Comparison of ENCODE assay signal across 25 cellular contexts in the genomic region with DNA sequence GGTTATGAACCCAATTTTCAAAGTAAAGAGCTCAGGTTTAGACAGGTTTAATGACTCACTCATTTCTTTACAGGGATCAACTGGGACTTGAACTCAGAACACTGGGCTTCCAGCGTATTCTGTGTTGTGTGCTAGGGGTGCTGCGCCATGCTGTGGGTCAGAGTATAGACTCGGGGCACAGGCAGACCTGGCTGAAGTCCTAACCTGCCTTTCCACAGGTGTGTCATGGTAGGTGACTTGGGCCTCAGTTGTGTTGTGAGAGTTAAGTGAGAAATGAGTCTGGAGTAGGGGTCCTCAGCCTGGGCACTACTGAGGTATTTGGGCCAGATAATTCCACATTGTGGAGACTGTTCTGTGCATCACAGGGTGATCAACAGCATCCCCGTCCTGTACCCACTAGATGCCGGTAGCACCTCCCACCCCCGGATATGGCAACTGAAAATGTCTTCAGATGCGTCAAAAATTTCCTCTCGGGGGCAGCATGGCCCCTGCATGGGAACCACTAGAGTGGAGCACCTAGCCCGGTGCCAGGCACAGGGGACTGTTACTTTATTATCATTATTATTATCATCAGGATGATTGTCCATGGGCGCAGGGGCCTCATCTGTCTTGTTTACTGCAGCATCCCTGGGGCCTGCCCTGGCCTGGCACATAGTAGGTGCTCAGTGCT.
A peak's percentile ranks its signal among the peaks of the same experiment; 100 is the strongest.
DNase-seq lines count a peak whose midpoint lies in the region; ATAC-seq, FAIRE-seq and TF ChIP-seq lines count a peak whose summit lies in the region.
"Had no signal": no experiment of that assay in that cellular context is flagged by ENCODE, and none has a peak within 500 bp of the region (broad histone marks: within the 10 kb centered on the region; RNA-seq: fewer than 3 reads in every experiment).

No MANE protein-coding gene starts in this region.

- peaks cover 4% of the 10 kb centered on the region for H3K4me1 Mint-ChIP-seq in T-helper 17 cell
- H3K4me1 Mint-ChIP-seq: CD4-positive, alpha-beta memory T cell had no signal

- no peaks in the 10 kb centered on the region for H3K36me3 Mint-ChIP-seq in T-helper 17 cell (ENCODE audit: low read depth)
- H3K36me3 Mint-ChIP-seq: CD4-positive, alpha-beta memory T cell had no signal

- no peak overlapping the region for H3K4ac ChIP-seq in neuronal stem cell (ENCODE audit: low read length)

- H3K27ac Mint-ChIP-seq in T-helper 17 cell = no peak overlapping the region
- H3K27ac Mint-ChIP-seq: CD4-positive, alpha-beta memory T cell had no signal

- no peak overlapping the region for H2BK120ac ChIP-seq in neuronal stem cell (ENCODE audit: low read depth, low read length)

- TF ChIP-seq CTCF in GM13976 (IDR thresholded peaks at IDR 0.05; ENCODE audit: borderline replicate concordance, control extremely low read depth, extremely low read depth, insufficient read depth, missing control alignments) = no peak
- TF ChIP-seq CTCF in K562 (IDR thresholded peaks at IDR 0.05 in 2 of 3, conservative IDR thresholded peaks at IDR 0.05 in 1 of 3; ENCODE audit: insufficient read depth in 2 of 3, low read depth in 1 of 3, low read length in 3 of 3) = no peak
- TF ChIP-seq CTCF in stomach (IDR thresholded peaks at IDR 0.05) = no peak
- TF ChIP-seq CTCF in transverse colon (IDR thresholded peaks at IDR 0.05) = no peak

- POLR2A ChIA-PET in K562 (lab: Yijun Ruan, JAX) = no interaction called here

- H3K27me3 ChIP-seq in K562 (ENCODE audit: control insufficient read depth in 2 of 2, insufficient read depth in 2 of 2, low read length in 2 of 2) = peaks cover 0 to 12% of the 10 kb centered on the region in 2 experiments; a peak in 3 of 5 replicates
- peaks cover 0 to 28% (median 0%) of the 10 kb centered on the region in 3 donors for H3K27me3 ChIP-seq in stomach
- no peaks in the 10 kb centered on the region for H3K27me3 ChIP-seq in neuronal stem cell (ENCODE audit: control insufficient read depth in 3 of 3, insufficient read depth in 3 of 3, low read depth in 1 of 3, low read length in 3 of 3)
- peaks cover 10% of the 10 kb centered on the region for H3K27me3 ChIP-seq in transverse colon
- H3K27me3 ChIP-seq: BLaER1 treated with 17β-estradiol and CSF1 and Interleukin-3, amounts not matched to agents 10 nM and 100 nM had no signal

- intact Hi-C loops in K562 (cut with micrococcal nuclease) (no loop called here), stomach (cut with DNase I; ENCODE audit: low total_unique reads) (no loop called here), transverse colon (cut with DNase I; ENCODE audit: low total_unique reads) (no loop called here)

- H3K79me1 ChIP-seq in neuronal stem cell (ENCODE audit: low read depth, low read length) = no peaks in the 10 kb centered on the region

- peaks cover 14% of the 10 kb centered on the region for H3K27me3 Mint-ChIP-seq in T-helper 17 cell

- H3K36me3 ChIP-seq in K562 (ENCODE audit: control insufficient read depth, insufficient read depth, low read length) = no peaks in the 10 kb centered on the region
- no peaks in the 10 kb centered on the region for H3K36me3 ChIP-seq in stomach
- H3K36me3 ChIP-seq in neuronal stem cell (replicated peaks in 1 of 2; ENCODE audit: control insufficient read depth in 2 of 2, insufficient read depth in 2 of 2, low read length in 2 of 2) = no peaks in the 10 kb centered on the region
- H3K36me3 ChIP-seq in transverse colon = no peaks in the 10 kb centered on the region
- H3K36me3 ChIP-seq: BLaER1 treated with 17β-estradiol and CSF1 and Interleukin-3, amounts not matched to agents 10 nM and 100 nM had no signal

- H3K4me3 ChIP-seq in K562 (no peak overlapping the region), stomach (no peak overlapping the region), neuronal stem cell (ENCODE audit: low read length in 2 of 2) (no peak overlapping the region), transverse colon (no peak overlapping the region)
- H3K4me3 ChIP-seq: BLaER1 treated with 17β-estradiol and CSF1 and Interleukin-3, amounts not matched to agents 10 nM and 100 nM; GM12878 had no signal

- H2BK15ac ChIP-seq in neuronal stem cell (ENCODE audit: low read length) = no peak overlapping the region

- H4K20me1 ChIP-seq in K562 (replicated peaks; ENCODE audit: control insufficient read depth, insufficient read depth, low read length) = no peaks in the 10 kb centered on the region
- H4K20me1 ChIP-seq: BLaER1 treated with 17β-estradiol and CSF1 and Interleukin-3, amounts not matched to agents 10 nM and 100 nM had no signal

- H3K4me2 ChIP-seq in K562 (ENCODE audit: insufficient read depth, low read length) (no peak overlapping the region), neuronal stem cell (ENCODE audit: insufficient read depth, low read length, poor library complexity, severe bottlenecking) (no peak overlapping the region)

- H3K9me1 ChIP-seq in K562 (ENCODE audit: control insufficient read depth, insufficient read depth, low read length) = no peaks in the 10 kb centered on the region

- BruUV-seq in K562 (replicated peaks; lab: Mats Ljungman, UMichigan) = no TSS peak

- no peak overlapping the region for H3K14ac ChIP-seq in neuronal stem cell (ENCODE audit: low read length)

- in situ Hi-C loops in GM13976 (cut with MboI; ENCODE audit: low sequenced_read_pairs, unreplicated experiment) = no loop called here
- in situ Hi-C loops in K562 (cut with MboI) = loop anchor here (25.0 kb wide), 1 partner anchor 1375 kb away; no protein-coding TSS in a partner anchor
- in situ Hi-C loops in transverse colon (cut with MboI; ENCODE audit: low pct_ligation_motif_present in 1 of 4, low pct_unique_long_range_greater_than_20kb in 1 of 4, low sequenced_read_pairs in 3 of 4) = no loop called here

- CTCF ChIA-PET in K562 (lab: Yijun Ruan, JAX; ENCODE audit: low intra/inter-chr PET ratio) = no interaction called here

- H3K9me3 ChIP-seq in K562 (replicated peaks; ENCODE audit: control insufficient read depth, insufficient read depth, low read depth, low read length) (no peaks in the 10 kb centered on the region), stomach (no peaks in the 10 kb centered on the region), neuronal stem cell (replicated peaks in 1 of 2; ENCODE audit: control insufficient read depth in 2 of 2, insufficient read depth in 1 of 2, low read depth in 1 of 2, low read length in 2 of 2) (no peaks in the 10 kb centered on the region), transverse colon (no peaks in the 10 kb centered on the region), T-helper 17 cell (ENCODE audit: control insufficient read depth, low read length, poor library complexity, severe bottlenecking) (no peaks in the 10 kb centered on the region)
- H3K9me3 ChIP-seq: BLaER1 treated with 17β-estradiol and CSF1 and Interleukin-3, amounts not matched to agents 10 nM and 100 nM; Caco-2 had no signal

- no peak for FAIRE-seq in K562 (lab: Jason Lieb, UNC)
- FAIRE-seq: GM12878, HepG2 had no signal

- no peak overlapping the region for H2BK5ac ChIP-seq in neuronal stem cell (ENCODE audit: low read length)

- H2AFZ ChIP-seq in K562 (ENCODE audit: low read depth, low read length) (no peak overlapping the region), neuronal stem cell (ENCODE audit: low read length) (no peak overlapping the region)

- no peak overlapping the region for H3K4me3 Mint-ChIP-seq in T-helper 17 cell
- H3K4me3 Mint-ChIP-seq: CD4-positive, alpha-beta memory T cell had no signal

- DNase-seq in GM13976 (ENCODE audit: low spot score) (peak; percentile 6), K562 (ENCODE audit: extremely low read depth in 1 of 4, low spot score in 3 of 4) (no peak), mesenteric fat pad (ENCODE audit: low spot score) (peak; percentile 49), stomach (peak; percentile 16), neuronal stem cell (ENCODE audit: low spot score) (no peak), transverse colon (no peak), T-helper 17 cell (no peak)
- DNase-seq: ACHN; Caco-2; CD4-positive, alpha-beta memory T cell; DND-41; H7; KBM-7; NCI-H1092 treated with DMSO at 0.1 percent for 48 hours; NCI-H1436 treated with DMSO at 0.1 percent for 48 hours; NCI-H2029; NCI-H2227 treated with DMSO at 0.1 percent for 48 hours; NCI-H510A treated with DMSO at 0.1 percent for 48 hours; NCI-H748 treated with DMSO at 0.1 percent for 48 hours; SHP77 treated with DMSO at 0.1 percent for 48 hours had no signal

- H3K27ac ChIP-seq in K562 (ENCODE audit: extremely low read depth, low read depth, low read length) (no peak overlapping the region), stomach (no peak overlapping the region), neuronal stem cell (replicated peaks; ENCODE audit: low read length) (no peak overlapping the region), transverse colon (no peak overlapping the region)
- H3K27ac ChIP-seq: BLaER1 treated with 17β-estradiol and CSF1 and Interleukin-3, amounts not matched to agents 10 nM and 100 nM; HL-60; RWPE1 had no signal

- TF ChIP-seq RAD21 in K562 (CRISPR knock-in tag; conservative IDR thresholded peaks at IDR 0.05 in 1 of 2, IDR thresholded peaks at IDR 0.05 in 1 of 2) = no peak

- TF ChIP-seq EP300 in K562 (IDR thresholded peaks at IDR 0.05; ENCODE audit: low read length) = no peak
- TF ChIP-seq EP300 in stomach (IDR thresholded peaks at IDR 0.05) = no peak
- no peak for TF ChIP-seq EP300 in transverse colon (IDR thresholded peaks at IDR 0.05; ENCODE audit: low read depth)

- H3K4me1 ChIP-seq in K562 (replicated peaks in 1 of 2; ENCODE audit: control insufficient read depth in 2 of 2, insufficient read depth in 2 of 2, low read length in 2 of 2) = no peaks in the 10 kb centered on the region; a peak in 3 of 5 replicates
- no peaks in the 10 kb centered on the region for H3K4me1 ChIP-seq in stomach
- peaks cover 0 to 1% of the 10 kb centered on the region in 2 donors for H3K4me1 ChIP-seq in neuronal stem cell (ENCODE audit: control insufficient read depth in 2 of 2, insufficient read depth in 1 of 2, low read depth in 1 of 2, low read length in 2 of 2)
- no peaks in the 10 kb centered on the region for H3K4me1 ChIP-seq in transverse colon
- H3K4me1 ChIP-seq: Caco-2 had no signal

- WGBS in K562 (ENCODE audit: insufficient coverage, low coverage, missing lambda C conversion rate) = 7% methylated on average over 10 of the region's 10 CpGs
- 81 to 89% (median 85%) methylated on average over 9 to 10 of the region's 10 CpGs for WGBS in stomach, 5 donors
- no CpG with 5 or more reads among the region's 10 CpGs for WGBS in neuronal stem cell (ENCODE audit: extremely low coverage in 2 of 2, insufficient read length in 2 of 2, insufficient replicate concordance in 1 of 2), 2 donors
- WGBS in transverse colon (ENCODE audit: low coverage in 1 of 2), 2 donors = 85 to 90% methylated on average over 2 to 10 of the region's 10 CpGs

- H3K18ac ChIP-seq in neuronal stem cell (ENCODE audit: low read length) = no peak overlapping the region

- no peak overlapping the region for H2BK12ac ChIP-seq in neuronal stem cell (ENCODE audit: low read length)

- H3K23ac ChIP-seq in neuronal stem cell (ENCODE audit: low read depth, low read length, poor library complexity) = no peak overlapping the region

- ATAC-seq in K562 = no peak
- ATAC-seq in T-helper 17 cell = no peak
- ATAC-seq: GM12878, HepG2 had no signal

- H3K79me2 ChIP-seq in K562 (ENCODE audit: control insufficient read depth, insufficient read depth, low read length) = no peaks in the 10 kb centered on the region

- TF ChIP-seq POLR2A in K562 (conservative IDR thresholded peaks at IDR 0.05) (no peak), stomach (IDR thresholded peaks at IDR 0.05) (no peak), transverse colon (IDR thresholded peaks at IDR 0.05) (no peak)

- H4K8ac ChIP-seq in neuronal stem cell (ENCODE audit: low read depth, low read length) = no peak overlapping the region

- H4K91ac ChIP-seq in neuronal stem cell (ENCODE audit: low read depth, low read length, poor library complexity) = no peak overlapping the region

- H3K9ac ChIP-seq in K562 (ENCODE audit: insufficient read depth in 1 of 2, low read depth in 2 of 2, low read length in 2 of 2) (no peak overlapping the region), neuronal stem cell (ENCODE audit: low read depth, low read length, poor library complexity) (no peak overlapping the region)
- H3K9ac ChIP-seq: BLaER1 treated with 17β-estradiol and CSF1 and Interleukin-3, amounts not matched to agents 10 nM and 100 nM had no signal

- no peak overlapping the region for H2AK5ac ChIP-seq in neuronal stem cell (ENCODE audit: low read depth, low read length)

Comparison
In these comparisons a context has a peak if more than half of its experiments do, and no peak if none do; other contexts are left out.
1. DNase-seq: peak in GM13976 (single experiment), mesenteric fat pad (single experiment) and stomach (single experiment); none in K562 (0 of 4), neuronal stem cell (single experiment), transverse colon (single experiment) and T-helper 17 cell (0 of 3).